8 cellular contexts compared by ENCODE assay signal in genomic region chr7:151876112-151876898, GRCh38. TPM values are rescaled to one million over a fixed set of nuclear protein-coding genes. Genes with fewer than 3 reads are reported as not detected.
A peak's percentile ranks its signal among the peaks of the same experiment; 100 is the strongest.
DNase-seq lines count a peak whose midpoint lies in the region; ATAC-seq and TF ChIP-seq lines count a peak whose summit lies in the region.

No MANE protein-coding gene starts in this region.

- H3K9me3 Mint-ChIP-seq in T-helper 1 cell treated with Interleukin-12 subunit alpha and Interleukin-12 subunit beta and Interleukin-4 antibody, amounts not matched to agents 30 μg/mL and 1 μg/mL, for 36 hours, result no peaks in the 10 kb centered on the region

- peaks cover 11% of the 10 kb centered on the region for H3K27me3 ChIP-seq in iPS DF 6.9 (ENCODE audit: control insufficient read depth, insufficient read depth, low read length)
- H3K27me3 ChIP-seq in gastrocnemius medialis, result no peaks in the 10 kb centered on the region

- H3K4me1 ChIP-seq in iPS DF 6.9 (ENCODE audit: control insufficient read depth, insufficient read depth, low read length) (peaks cover 4% of the 10 kb centered on the region; the same call in 1 of the 2 replicates), gastrocnemius medialis (peaks cover 8 to 18% of the 10 kb centered on the region in 2 donors)

- H3K9me3 ChIP-seq in iPS DF 6.9 (ENCODE audit: control insufficient read depth, insufficient read depth, low read length), result no peaks in the 10 kb centered on the region
- no peaks in the 10 kb centered on the region for H3K9me3 ChIP-seq in gastrocnemius medialis

- H3K27ac Mint-ChIP-seq in T-helper 1 cell treated with Interleukin-12 subunit alpha and Interleukin-12 subunit beta and Interleukin-4 antibody, amounts not matched to agents 30 μg/mL and 1 μg/mL, for 36 hours, result peak overlapping the region; percentile 70

- WGBS in iPS DF 6.9 (ENCODE audit: insufficient coverage, insufficient read length), result no CpG with 5 or more reads among the region's 84 CpGs

- peak; percentile 72 for DNase-seq in G401 (ENCODE audit: low spot score)
- DNase-seq in HuH-7.5 (ENCODE audit: low spot score), result peak; percentile 62
- DNase-seq in anterior cingulate cortex (lab: John Stamatoyannopoulos, UW), result peak in 54 of 58 donors; percentile 22 to 91 (median 68)
- DNase-seq in iPS DF 6.9 (ENCODE audit: low read depth, low spot score), result no peak
- DNase-seq in gastrocnemius medialis, result peak in 1 of 2 donors; percentile 65
- DNase-seq in A172 (ENCODE audit: low spot score), result no peak

- in situ Hi-C loops in G401 (cut with HindIII; ENCODE audit: low sequenced_read_pairs) (no loop called here), gastrocnemius medialis (cut with MboI; ENCODE audit: low sequenced_read_pairs in 4 of 4) (no loop called here)

- TF ChIP-seq CTCF in gastrocnemius medialis (IDR thresholded peaks at IDR 0.05 in 4 of 5, conservative IDR thresholded peaks at IDR 0.05 in 1 of 5), result no peak

- H3K27ac ChIP-seq in iPS DF 6.9 (ENCODE audit: low read length) (no peak overlapping the region), gastrocnemius medialis (peak overlapping the region; percentile 87 to 93 (median 90))

- intact Hi-C loops in gastrocnemius medialis (cut with DNase I; ENCODE audit: low total_unique reads), result loop anchor here (10.0 kb wide), 2 partner anchors 148 to 242 kb away; partner anchors contain the start of gene GALNT11

- peak in 1 of 2 donors; percentile 42 for TF ChIP-seq POLR2A in gastrocnemius medialis (IDR thresholded peaks at IDR 0.05)

- H3K4me3 Mint-ChIP-seq in T-helper 1 cell treated with Interleukin-12 subunit alpha and Interleukin-12 subunit beta and Interleukin-4 antibody, amounts not matched to agents 30 μg/mL and 1 μg/mL, for 36 hours, result peak overlapping the region; percentile 94

- ATAC-seq in gastrocnemius medialis (peak; percentile 37 to 40), HG02588 (IDR thresholded peaks at IDR 0.05; ENCODE audit: unreplicated experiment) (no peak)

- peaks cover 40% of the 10 kb centered on the region for H3K27me3 Mint-ChIP-seq in T-helper 1 cell treated with Interleukin-12 subunit alpha and Interleukin-12 subunit beta and Interleukin-4 antibody, amounts not matched to agents 30 μg/mL and 1 μg/mL, for 36 hours (ENCODE audit: low read depth)

- H3K4me1 Mint-ChIP-seq in T-helper 1 cell treated with Interleukin-12 subunit alpha and Interleukin-12 subunit beta and Interleukin-4 antibody, amounts not matched to agents 30 μg/mL and 1 μg/mL, for 36 hours (ENCODE audit: low read depth), result peaks cover 7% of the 10 kb centered on the region

- H3K4me3 ChIP-seq in iPS DF 6.9 (ENCODE audit: low read length), result peak overlapping the region; percentile 64
- peak overlapping the region; percentile 76 to 97 (median 86) for H3K4me3 ChIP-seq in gastrocnemius medialis

- H3K36me3 Mint-ChIP-seq in T-helper 1 cell treated with Interleukin-12 subunit alpha and Interleukin-12 subunit beta and Interleukin-4 antibody, amounts not matched to agents 30 μg/mL and 1 μg/mL, for 36 hours (ENCODE audit: low read depth), result no peaks in the 10 kb centered on the region

- H3K36me3 ChIP-seq in iPS DF 6.9 (ENCODE audit: control insufficient read depth, insufficient read depth, low read length) (no peaks in the 10 kb centered on the region), gastrocnemius medialis (no peaks in the 10 kb centered on the region)

RNA-seq across cellular contexts. Expression of gene PRKAG2, which starts 0.6 kb away (rescaled TPM):
- 92.4 and 97.3 TPM in 2 replicates for total RNA-seq in G401 (2014; rRNA removed; shearing (Covaris generic))
- total RNA-seq in gastrocnemius medialis, result 10 to 100 TPM in 2 of 4 donors, 1 to 10 TPM in 2; 5.3 to 32.6 (median 13.9) TPM
- 41.6 and 59.7 TPM in 2 replicates for total RNA-seq in A172 (2014; rRNA removed; shearing (Covaris generic))

Comparison
In these comparisons a context has a peak if more than half of its experiments do, and no peak if none do; other contexts are left out.
1. DNase-seq: peak in G401 (single experiment), HuH-7.5 (single experiment) and anterior cingulate cortex (54 of 58); none in iPS DF 6.9 (single experiment) and A172 (single experiment).